In the genomic region with DNA sequence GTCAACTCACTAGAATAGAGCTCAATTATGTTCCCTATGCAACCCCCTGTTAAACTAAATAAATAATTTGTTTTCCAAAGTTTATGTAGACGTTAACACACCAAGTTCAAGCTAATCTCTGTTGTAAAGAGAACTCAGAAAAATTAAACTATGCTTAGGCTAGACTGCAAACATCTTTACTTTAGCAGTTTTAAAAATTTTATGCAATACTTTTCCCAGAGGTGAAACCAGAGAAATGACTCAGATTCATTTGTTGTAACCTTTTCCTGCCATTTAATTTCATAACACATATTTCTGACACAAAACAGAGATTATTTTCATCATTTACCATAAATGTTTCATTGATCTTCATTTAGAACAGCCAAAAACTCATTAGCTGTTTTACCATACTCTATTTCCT, we compare ENCODE assay signal across 1 cellular context.
TF ChIP-seq lines count a peak whose summit lies in the region.

No MANE protein-coding gene starts in this region.

TF ChIP-seq in GM23338, 12 proteins besides CTCF, POLR2A, EP300 and RAD21 (continued from another document):
- TF ChIP-seq, protein P1, sequence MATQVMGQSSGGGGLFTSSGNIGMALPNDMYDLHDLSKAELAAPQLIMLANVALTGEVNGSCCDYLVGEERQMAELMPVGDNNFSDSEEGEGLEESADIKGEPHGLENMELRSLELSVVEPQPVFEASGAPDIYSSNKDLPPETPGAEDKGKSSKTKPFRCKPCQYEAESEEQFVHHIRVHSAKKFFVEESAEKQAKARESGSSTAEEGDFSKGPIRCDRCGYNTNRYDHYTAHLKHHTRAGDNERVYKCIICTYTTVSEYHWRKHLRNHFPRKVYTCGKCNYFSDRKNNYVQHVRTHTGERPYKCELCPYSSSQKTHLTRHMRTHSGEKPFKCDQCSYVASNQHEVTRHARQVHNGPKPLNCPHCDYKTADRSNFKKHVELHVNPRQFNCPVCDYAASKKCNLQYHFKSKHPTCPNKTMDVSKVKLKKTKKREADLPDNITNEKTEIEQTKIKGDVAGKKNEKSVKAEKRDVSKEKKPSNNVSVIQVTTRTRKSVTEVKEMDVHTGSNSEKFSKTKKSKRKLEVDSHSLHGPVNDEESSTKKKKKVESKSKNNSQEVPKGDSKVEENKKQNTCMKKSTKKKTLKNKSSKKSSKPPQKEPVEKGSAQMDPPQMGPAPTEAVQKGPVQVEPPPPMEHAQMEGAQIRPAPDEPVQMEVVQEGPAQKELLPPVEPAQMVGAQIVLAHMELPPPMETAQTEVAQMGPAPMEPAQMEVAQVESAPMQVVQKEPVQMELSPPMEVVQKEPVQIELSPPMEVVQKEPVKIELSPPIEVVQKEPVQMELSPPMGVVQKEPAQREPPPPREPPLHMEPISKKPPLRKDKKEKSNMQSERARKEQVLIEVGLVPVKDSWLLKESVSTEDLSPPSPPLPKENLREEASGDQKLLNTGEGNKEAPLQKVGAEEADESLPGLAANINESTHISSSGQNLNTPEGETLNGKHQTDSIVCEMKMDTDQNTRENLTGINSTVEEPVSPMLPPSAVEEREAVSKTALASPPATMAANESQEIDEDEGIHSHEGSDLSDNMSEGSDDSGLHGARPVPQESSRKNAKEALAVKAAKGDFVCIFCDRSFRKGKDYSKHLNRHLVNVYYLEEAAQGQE (IDR thresholded peaks at IDR 0.05; ENCODE audit: unreplicated experiment) = no peak
- no peak for TF ChIP-seq EZH2 (IDR thresholded peaks at IDR 0.05; ENCODE audit: low read depth, unreplicated experiment)
- TF ChIP-seq, protein P2, sequence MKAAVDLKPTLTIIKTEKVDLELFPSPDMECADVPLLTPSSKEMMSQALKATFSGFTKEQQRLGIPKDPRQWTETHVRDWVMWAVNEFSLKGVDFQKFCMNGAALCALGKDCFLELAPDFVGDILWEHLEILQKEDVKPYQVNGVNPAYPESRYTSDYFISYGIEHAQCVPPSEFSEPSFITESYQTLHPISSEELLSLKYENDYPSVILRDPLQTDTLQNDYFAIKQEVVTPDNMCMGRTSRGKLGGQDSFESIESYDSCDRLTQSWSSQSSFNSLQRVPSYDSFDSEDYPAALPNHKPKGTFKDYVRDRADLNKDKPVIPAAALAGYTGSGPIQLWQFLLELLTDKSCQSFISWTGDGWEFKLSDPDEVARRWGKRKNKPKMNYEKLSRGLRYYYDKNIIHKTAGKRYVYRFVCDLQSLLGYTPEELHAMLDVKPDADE (IDR thresholded peaks at IDR 0.05) = no peak
- TF ChIP-seq, protein P3, sequence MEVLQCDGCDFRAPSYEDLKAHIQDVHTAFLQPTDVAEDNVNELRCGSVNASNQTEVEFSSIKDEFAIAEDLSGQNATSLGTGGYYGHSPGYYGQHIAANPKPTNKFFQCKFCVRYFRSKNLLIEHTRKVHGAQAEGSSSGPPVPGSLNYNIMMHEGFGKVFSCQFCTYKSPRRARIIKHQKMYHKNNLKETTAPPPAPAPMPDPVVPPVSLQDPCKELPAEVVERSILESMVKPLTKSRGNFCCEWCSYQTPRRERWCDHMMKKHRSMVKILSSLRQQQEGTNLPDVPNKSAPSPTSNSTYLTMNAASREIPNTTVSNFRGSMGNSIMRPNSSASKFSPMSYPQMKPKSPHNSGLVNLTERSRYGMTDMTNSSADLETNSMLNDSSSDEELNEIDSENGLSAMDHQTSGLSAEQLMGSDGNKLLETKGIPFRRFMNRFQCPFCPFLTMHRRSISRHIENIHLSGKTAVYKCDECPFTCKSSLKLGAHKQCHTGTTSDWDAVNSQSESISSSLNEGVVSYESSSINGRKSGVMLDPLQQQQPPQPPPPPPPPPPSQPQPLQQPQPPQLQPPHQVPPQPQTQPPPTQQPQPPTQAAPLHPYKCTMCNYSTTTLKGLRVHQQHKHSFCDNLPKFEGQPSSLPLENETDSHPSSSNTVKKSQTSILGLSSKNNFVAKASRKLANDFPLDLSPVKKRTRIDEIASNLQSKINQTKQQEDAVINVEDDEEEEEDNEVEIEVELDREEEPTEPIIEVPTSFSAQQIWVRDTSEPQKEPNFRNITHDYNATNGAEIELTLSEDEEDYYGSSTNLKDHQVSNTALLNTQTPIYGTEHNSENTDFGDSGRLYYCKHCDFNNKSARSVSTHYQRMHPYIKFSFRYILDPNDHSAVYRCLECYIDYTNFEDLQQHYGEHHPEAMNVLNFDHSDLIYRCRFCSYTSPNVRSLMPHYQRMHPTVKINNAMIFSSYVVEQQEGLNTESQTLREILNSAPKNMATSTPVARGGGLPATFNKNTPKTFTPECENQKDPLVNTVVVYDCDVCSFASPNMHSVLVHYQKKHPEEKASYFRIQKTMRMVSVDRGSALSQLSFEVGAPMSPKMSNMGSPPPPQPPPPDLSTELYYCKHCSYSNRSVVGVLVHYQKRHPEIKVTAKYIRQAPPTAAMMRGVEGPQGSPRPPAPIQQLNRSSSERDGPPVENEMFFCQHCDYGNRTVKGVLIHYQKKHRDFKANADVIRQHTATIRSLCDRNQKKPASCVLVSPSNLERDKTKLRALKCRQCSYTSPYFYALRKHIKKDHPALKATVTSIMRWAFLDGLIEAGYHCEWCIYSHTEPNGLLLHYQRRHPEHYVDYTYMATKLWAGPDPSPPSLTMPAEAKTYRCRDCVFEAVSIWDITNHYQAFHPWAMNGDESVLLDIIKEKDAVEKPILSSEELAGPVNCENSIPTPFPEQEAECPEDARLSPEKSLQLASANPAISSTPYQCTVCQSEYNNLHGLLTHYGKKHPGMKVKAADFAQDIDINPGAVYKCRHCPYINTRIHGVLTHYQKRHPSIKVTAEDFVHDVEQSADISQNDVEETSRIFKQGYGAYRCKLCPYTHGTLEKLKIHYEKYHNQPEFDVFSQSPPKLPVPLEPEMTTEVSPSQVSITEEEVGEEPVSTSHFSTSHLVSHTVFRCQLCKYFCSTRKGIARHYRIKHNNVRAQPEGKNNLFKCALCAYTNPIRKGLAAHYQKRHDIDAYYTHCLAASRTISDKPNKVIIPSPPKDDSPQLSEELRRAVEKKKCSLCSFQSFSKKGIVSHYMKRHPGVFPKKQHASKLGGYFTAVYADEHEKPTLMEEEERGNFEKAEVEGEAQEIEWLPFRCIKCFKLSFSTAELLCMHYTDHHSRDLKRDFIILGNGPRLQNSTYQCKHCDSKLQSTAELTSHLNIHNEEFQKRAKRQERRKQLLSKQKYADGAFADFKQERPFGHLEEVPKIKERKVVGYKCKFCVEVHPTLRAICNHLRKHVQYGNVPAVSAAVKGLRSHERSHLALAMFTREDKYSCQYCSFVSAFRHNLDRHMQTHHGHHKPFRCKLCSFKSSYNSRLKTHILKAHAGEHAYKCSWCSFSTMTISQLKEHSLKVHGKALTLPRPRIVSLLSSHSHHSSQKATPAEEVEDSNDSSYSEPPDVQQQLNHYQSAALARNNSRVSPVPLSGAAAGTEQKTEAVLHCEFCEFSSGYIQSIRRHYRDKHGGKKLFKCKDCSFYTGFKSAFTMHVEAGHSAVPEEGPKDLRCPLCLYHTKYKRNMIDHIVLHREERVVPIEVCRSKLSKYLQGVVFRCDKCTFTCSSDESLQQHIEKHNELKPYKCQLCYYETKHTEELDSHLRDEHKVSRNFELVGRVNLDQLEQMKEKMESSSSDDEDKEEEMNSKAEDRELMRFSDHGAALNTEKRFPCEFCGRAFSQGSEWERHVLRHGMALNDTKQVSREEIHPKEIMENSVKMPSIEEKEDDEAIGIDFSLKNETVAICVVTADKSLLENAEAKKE (CRISPR knock-in tag; IDR thresholded peaks at IDR 0.05) = no peak
- TF ChIP-seq ZNF114 (CRISPR knock-in tag; IDR thresholded peaks at IDR 0.05) = no peak
- no peak for TF ChIP-seq STAT1 (IDR thresholded peaks at IDR 0.05; ENCODE audit: unreplicated experiment)
- TF ChIP-seq POLR2AphosphoS5 (IDR thresholded peaks at IDR 0.05; ENCODE audit: low read depth) = no peak
- TF ChIP-seq NANOG (IDR thresholded peaks at IDR 0.05; ENCODE audit: borderline replicate concordance) = no peak
